ENCODE assay signal across 22 cellular contexts in the genomic region with DNA sequence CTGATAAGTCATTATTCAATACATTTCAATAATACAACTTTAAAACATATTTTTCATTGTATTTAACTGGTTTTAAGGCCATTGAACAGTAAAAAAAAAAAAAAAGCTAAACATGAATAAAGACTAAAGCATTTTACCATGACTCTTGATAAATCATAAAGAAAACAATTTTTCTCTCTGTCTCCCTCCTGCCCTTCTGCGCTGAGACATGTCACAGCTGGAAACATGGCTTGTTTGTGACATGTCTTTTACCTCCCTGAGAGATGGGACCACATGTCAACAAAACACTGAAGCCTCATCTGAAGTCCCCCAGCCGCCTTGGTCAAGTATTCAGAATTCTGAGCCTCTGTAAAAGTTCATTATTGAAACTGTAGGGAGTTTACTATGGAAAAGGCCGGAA.
"Had no signal": no experiment of that assay in that cellular context is flagged by ENCODE, and none has a peak within 500 bp of the region (broad histone marks: within the 10 kb centered on the region; RNA-seq: fewer than 3 reads in every experiment).

No MANE protein-coding gene starts in this region.

- ATAC-seq: activated T-cell treated with anti-CD3 and anti-CD28 coated beads, Interleukin-2, amount 50 U/mL, for 72 hours; left ventricle myocardium superior; mucosa of descending colon had no signal

- H3K4me3 ChIP-seq: mucosa of descending colon, SK-N-MC, spleen, testis had no signal

- H3K9me3 Mint-ChIP-seq: type B pancreatic cell had no signal

- H3K4me1 Mint-ChIP-seq: activated naive CD4-positive, alpha-beta T cell treated with anti-CD3 and anti-CD28 coated beads, Interleukin-2, amount 10 ng/mL, durations not matched to agents 7 days and 5 days; endodermal cell had no signal

- DNase-seq: activated CD4-positive, alpha-beta memory T cell treated with anti-CD3 and anti-CD28 coated beads for 36 hours; activated CD4-positive, alpha-beta T cell treated with anti-CD3 and anti-CD28 coated beads for 48 hours; activated effector memory CD4-positive, alpha-beta T cell treated with Interleukin-2 at 50 U/mL for 16 hours; activated naive CD4-positive, alpha-beta T cell treated with anti-CD3 and anti-CD28 coated beads, Interleukin-2, amount 10 ng/mL, durations not matched to agents 7 days and 5 days; activated T-cell treated with anti-CD3 and anti-CD28 coated beads, Interleukin-2, amount 50 U/mL, for 72 hours; anterior cingulate cortex; cortex of kidney; endodermal cell; glutamatergic neuron; hypothalamus; left ventricle myocardium superior; mucosa of descending colon; nephron progenitor cell; occipital lobe; spleen; stimulated activated CD4-positive, alpha-beta T cell treated with anti-CD3 and anti-CD28 coated beads, Interleukin-4, amount 100 ng/mL, for 1 hour; stimulated activated naive CD4-positive, alpha-beta T cell; testis had no signal

- H3K4me3 Mint-ChIP-seq: activated CD4-positive, alpha-beta memory T cell treated with anti-CD3 and anti-CD28 coated beads for 36 hours; activated naive CD4-positive, alpha-beta T cell treated with anti-CD3 and anti-CD28 coated beads, Interleukin-2, amount 10 ng/mL, durations not matched to agents 7 days and 5 days; activated T-cell treated with anti-CD3 and anti-CD28 coated beads, Interleukin-2, amount 50 U/mL, for 72 hours; endodermal cell; nephron progenitor cell; type B pancreatic cell had no signal

- H3K27ac ChIP-seq: SK-N-MC, spleen, testis had no signal

- H3K27me3 ChIP-seq: sigmoid colon, spleen, testis had no signal

- H3K4me1 ChIP-seq: spleen, testis had no signal

- H3K36me3 ChIP-seq: sigmoid colon had no signal

- H3K9me3 ChIP-seq: mucosa of descending colon, sigmoid colon, testis had no signal

- H3K27me3 Mint-ChIP-seq: activated CD4-positive, alpha-beta memory T cell treated with anti-CD3 and anti-CD28 coated beads for 36 hours; activated naive CD4-positive, alpha-beta T cell treated with anti-CD3 and anti-CD28 coated beads, Interleukin-2, amount 10 ng/mL, durations not matched to agents 7 days and 5 days; type B pancreatic cell had no signal

- FAIRE-seq: frontal cortex had no signal

- H3K27ac Mint-ChIP-seq: activated CD4-positive, alpha-beta memory T cell treated with anti-CD3 and anti-CD28 coated beads for 36 hours; activated naive CD4-positive, alpha-beta T cell treated with anti-CD3 and anti-CD28 coated beads, Interleukin-2, amount 10 ng/mL, durations not matched to agents 7 days and 5 days; activated T-cell treated with anti-CD3 and anti-CD28 coated beads, Interleukin-2, amount 50 U/mL, for 72 hours; endodermal cell; nephron progenitor cell; type B pancreatic cell had no signal
